ENCODE assay signal across 9 cellular contexts in the genomic region with DNA sequence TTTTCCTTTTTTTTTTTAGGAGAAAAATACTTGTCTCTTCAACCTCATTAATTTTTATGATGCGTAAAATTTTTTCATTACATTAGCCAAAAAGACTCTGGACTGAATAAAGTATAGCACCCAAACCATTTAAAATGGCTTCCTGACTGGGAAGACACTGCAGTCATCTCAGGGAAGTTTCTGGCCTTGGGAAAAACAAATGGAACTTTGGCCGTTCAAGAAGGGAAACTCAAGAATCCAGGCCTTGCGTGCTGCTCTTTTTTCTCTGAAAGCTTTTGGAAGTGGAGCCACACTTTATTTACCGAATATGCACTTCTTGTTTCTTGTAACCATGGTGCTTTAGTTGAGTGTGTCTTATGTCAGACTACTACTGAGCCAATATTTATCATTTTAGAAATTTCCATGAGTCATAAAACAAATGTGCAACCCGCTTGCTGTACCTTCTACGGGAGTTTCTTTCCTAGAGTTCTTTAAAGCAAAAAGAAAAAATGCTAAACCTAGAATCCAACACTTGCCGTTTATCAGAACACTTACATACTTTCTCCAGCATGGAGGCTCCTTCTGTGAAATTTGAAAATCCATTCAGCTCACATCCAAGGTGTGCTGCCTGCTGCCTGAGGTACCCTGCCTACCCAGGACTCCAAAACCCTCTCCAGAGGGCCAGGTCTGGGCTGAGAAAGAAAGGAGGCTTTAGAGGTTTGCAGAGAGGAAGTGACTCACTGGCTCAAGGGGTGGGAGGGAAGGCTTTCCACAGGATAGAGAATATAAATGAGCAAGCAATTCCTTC. TPM values are rescaled to one million over a fixed set of nuclear protein-coding genes. Genes with fewer than 3 reads are reported as not detected.
DNase-seq lines count a peak whose midpoint lies in the region; ATAC-seq and TF ChIP-seq lines count a peak whose summit lies in the region.
"Had no signal": no experiment of that assay in that cellular context is flagged by ENCODE, and none has a peak within 500 bp of the region (broad histone marks: within the 10 kb centered on the region; RNA-seq: fewer than 3 reads in every experiment).

No MANE protein-coding gene starts in this region.

- H3K9me3 ChIP-seq in left ventricle myocardium inferior (replicated peaks) (no peaks in the 10 kb centered on the region), skeletal muscle tissue (ENCODE audit: control insufficient read depth in 3 of 3, low read length in 3 of 3) (no peaks in the 10 kb centered on the region)

- intact Hi-C loops in left ventricle myocardium inferior (cut with micrococcal nuclease), result no loop called here

- DNase-seq in DMS79 (lab: John Stamatoyannopoulos, UW) (peak; percentile 62), M059J (ENCODE audit: low read depth) (peak; percentile 100), left ventricle myocardium inferior (no peak), NCI-H524 treated with DMSO at 0.1 percent for 48 hours (lab: John Stamatoyannopoulos, UW) (no peak), COR-L47 (lab: John Stamatoyannopoulos, UW) (no peak)
- peak; percentile 30 for DNase-seq in activated naive CD4-positive, alpha-beta T cell treated with anti-CD3 and anti-CD28 coated beads, Interleukin-2, amount 10 ng/mL, durations not matched to agents 7 days and 5 days
- DNase-seq: T-cell had no signal

- peak overlapping the region; percentile 26 for H3K4me3 ChIP-seq in left ventricle myocardium inferior
- H3K4me3 ChIP-seq in skeletal muscle tissue (ENCODE audit: low read length in 3 of 3), result no peak overlapping the region

- H3K4me1 Mint-ChIP-seq in activated naive CD4-positive, alpha-beta T cell treated with anti-CD3 and anti-CD28 coated beads, Interleukin-2, amount 10 ng/mL, durations not matched to agents 7 days and 5 days, result peaks cover 11% of the 10 kb centered on the region

- H3K27ac ChIP-seq in left ventricle myocardium inferior (replicated peaks) (peak overlapping the region; percentile 85), skeletal muscle tissue (ENCODE audit: low read depth, low read length) (peak overlapping the region; percentile 79)

- H3K9ac ChIP-seq in skeletal muscle tissue (ENCODE audit: low read depth in 1 of 3, low read length in 3 of 3), result peak overlapping the region in 1 of 3 donors; percentile 53

- ATAC-seq in GM18505 (IDR thresholded peaks at IDR 0.05; ENCODE audit: unreplicated experiment), result no peak

- TF ChIP-seq POLR2A in GM18505 (IDR thresholded peaks at IDR 0.05; ENCODE audit: borderline replicate concordance, extremely low read depth, insufficient read depth, insufficient read length), result no peak

- H3K27me3 Mint-ChIP-seq in activated naive CD4-positive, alpha-beta T cell treated with anti-CD3 and anti-CD28 coated beads, Interleukin-2, amount 10 ng/mL, durations not matched to agents 7 days and 5 days, result peaks cover 11% of the 10 kb centered on the region
- H3K27me3 Mint-ChIP-seq: T-cell had no signal

- CTCF ChIA-PET in activated naive CD4-positive, alpha-beta T cell treated with anti-CD3 and anti-CD28 coated beads, Interleukin-2, amount 10 ng/mL, durations not matched to agents 7 days and 5 days (lab: Charles Lee), result interaction anchor here (1.3 kb wide), 1 partner anchor 22 kb away, joined by 3 read pairs; no protein-coding TSS in a partner anchor

- no peak for TF ChIP-seq CTCF in left ventricle myocardium inferior (IDR thresholded peaks at IDR 0.05; ENCODE audit: borderline replicate concordance)

- no peak overlapping the region for H3K27ac Mint-ChIP-seq in activated naive CD4-positive, alpha-beta T cell treated with anti-CD3 and anti-CD28 coated beads, Interleukin-2, amount 10 ng/mL, durations not matched to agents 7 days and 5 days

- no peaks in the 10 kb centered on the region for H3K27me3 ChIP-seq in left ventricle myocardium inferior (ENCODE audit: low read depth)
- H3K27me3 ChIP-seq in skeletal muscle tissue (ENCODE audit: control insufficient read depth in 3 of 3, insufficient read depth in 3 of 3, low read length in 3 of 3), result no peaks in the 10 kb centered on the region

- H3K4me1 ChIP-seq in left ventricle myocardium inferior, result peaks cover 48% of the 10 kb centered on the region
- peaks cover 7 to 26% (median 8%) of the 10 kb centered on the region in 3 donors for H3K4me1 ChIP-seq in skeletal muscle tissue (ENCODE audit: control insufficient read depth in 3 of 3, insufficient read depth in 3 of 3, low read length in 3 of 3)

- no peaks in the 10 kb centered on the region for H3K9me3 Mint-ChIP-seq in activated naive CD4-positive, alpha-beta T cell treated with anti-CD3 and anti-CD28 coated beads, Interleukin-2, amount 10 ng/mL, durations not matched to agents 7 days and 5 days
- H3K9me3 Mint-ChIP-seq: T-cell had no signal

- no peaks in the 10 kb centered on the region for H3K36me3 ChIP-seq in left ventricle myocardium inferior
- H3K36me3 ChIP-seq in skeletal muscle tissue (ENCODE audit: control insufficient read depth in 3 of 3, insufficient read depth in 3 of 3, low read length in 3 of 3), result no peaks in the 10 kb centered on the region

- no peak overlapping the region for H3K4me3 Mint-ChIP-seq in activated naive CD4-positive, alpha-beta T cell treated with anti-CD3 and anti-CD28 coated beads, Interleukin-2, amount 10 ng/mL, durations not matched to agents 7 days and 5 days
- H3K4me3 Mint-ChIP-seq: T-cell had no signal

- no peaks in the 10 kb centered on the region for H3K36me3 Mint-ChIP-seq in activated naive CD4-positive, alpha-beta T cell treated with anti-CD3 and anti-CD28 coated beads, Interleukin-2, amount 10 ng/mL, durations not matched to agents 7 days and 5 days
- H3K36me3 Mint-ChIP-seq: T-cell had no signal

RNA-seq across cellular contexts. Expression of a gene that starts 11.5 kb away (rescaled TPM):
- 452 and 584 TPM in 2 replicates for total RNA-seq in M059J (2014; rRNA removed; shearing (Covaris generic))
- total RNA-seq in left ventricle myocardium inferior, result 635 TPM
- total RNA-seq in skeletal muscle tissue, result 104 TPM

RNA-seq across cellular contexts. Expression of a gene that starts 27.2 kb away (rescaled TPM):
- 4.8 and 5.5 TPM in 2 replicates for total RNA-seq in M059J (2014; rRNA removed; shearing (Covaris generic))
- total RNA-seq in left ventricle myocardium inferior (0.66 TPM), skeletal muscle tissue (1.0 TPM)

Comparison
In these comparisons a context has a peak if more than half of its experiments do, and no peak if none do; other contexts are left out.
1. DNase-seq: peak in DMS79 (single experiment), M059J (single experiment) and activated naive CD4-positive, alpha-beta T cell treated with anti-CD3 and anti-CD28 coated beads, Interleukin-2, amount 10 ng/mL, durations not matched to agents 7 days and 5 days (single experiment); none in left ventricle myocardium inferior (single experiment), NCI-H524 treated with DMSO at 0.1 percent for 48 hours (single experiment) and COR-L47 (single experiment).